Comparison of ENCODE assay signal across 9 cellular contexts in the genomic region with DNA sequence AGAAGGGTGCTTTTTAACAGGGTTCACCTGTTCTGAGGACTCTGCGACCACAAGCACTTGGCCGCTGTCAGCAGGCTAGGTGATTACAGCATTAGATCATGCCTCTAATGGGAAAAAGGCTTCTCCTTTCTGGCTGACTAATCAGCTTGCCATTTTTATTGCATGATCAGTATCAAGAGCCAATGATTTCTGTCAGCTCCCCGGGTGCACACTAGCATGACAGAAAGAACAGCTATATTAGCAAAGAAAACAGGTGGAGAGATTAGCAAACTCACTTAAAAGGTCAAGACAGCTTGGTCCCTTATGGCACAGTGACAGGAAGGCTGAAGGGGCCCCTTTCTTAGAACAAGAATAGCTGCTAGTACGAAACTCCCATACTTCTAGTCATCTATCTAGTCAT.
A peak's percentile ranks its signal among the peaks of the same experiment; 100 is the strongest.
DNase-seq lines count a peak whose midpoint lies in the region; ATAC-seq and TF ChIP-seq lines count a peak whose summit lies in the region.
"Had no signal": no experiment of that assay in that cellular context is flagged by ENCODE, and none has a peak within 500 bp of the region (broad histone marks: within the 10 kb centered on the region; RNA-seq: fewer than 3 reads in every experiment).

No MANE protein-coding gene starts in this region.

- H3K4me3 ChIP-seq in AG09309 (ENCODE audit: control insufficient read depth, low read depth, low read length), result no peak overlapping the region
- no peak overlapping the region for H3K4me3 ChIP-seq in WERI-Rb-1 (ENCODE audit: low read depth, low read length)
- no peak overlapping the region for H3K4me3 ChIP-seq in prostate gland

- DNase-seq in AG09309 (ENCODE audit: low read depth) (peak; percentile 76), WERI-Rb-1 (peak; percentile 67), prostate gland (ENCODE audit: low spot score) (peak; percentile 58), SKM-1 (lab: John Stamatoyannopoulos, UW; ENCODE audit: unreplicated experiment) (no peak), NCI-H345 treated with DMSO at 0.1 percent for 48 hours (lab: John Stamatoyannopoulos, UW; ENCODE audit: unreplicated experiment) (no peak)

- no peak overlapping the region; the same call in 1 of the 2 replicates for H3K27ac ChIP-seq in WERI-Rb-1
- H3K27ac ChIP-seq in prostate gland, result no peak overlapping the region
- H3K27ac ChIP-seq: HL-60 had no signal

- H3K36me3 ChIP-seq in WERI-Rb-1 (no peaks in the 10 kb centered on the region), prostate gland (no peaks in the 10 kb centered on the region)

- intact Hi-C loops in prostate gland (cut with DNase I), result loop anchor here (5.0 kb wide), 2 partner anchors 238 to 328 kb away; a partner anchor contains a TSS

- whole genome bisulfite sequencing in prostate gland, result 23% methylated on average over 4 of the region's 4 CpGs

- ATAC-seq in GM18870 (IDR thresholded peaks at IDR 0.05; ENCODE audit: unreplicated experiment) (peak; percentile 56), HG03103 (IDR thresholded peaks at IDR 0.05; ENCODE audit: low read depth, unreplicated experiment) (peak; percentile 65), HG02970 (IDR thresholded peaks at IDR 0.05; ENCODE audit: low FRiP score, unreplicated experiment) (no peak)

- no peak for TF ChIP-seq POLR2A in prostate gland (IDR thresholded peaks at IDR 0.05)

- no peaks in the 10 kb centered on the region for H3K27me3 ChIP-seq in WERI-Rb-1 (ENCODE audit: insufficient read depth, low read depth, severe bottlenecking)
- H3K27me3 ChIP-seq in prostate gland (replicated peaks; ENCODE audit: insufficient read depth), result no peaks in the 10 kb centered on the region

- TF ChIP-seq CTCF in AG09309 (IDR thresholded peaks at IDR 0.05; ENCODE audit: control insufficient read depth, insufficient read depth, low read depth, low read length, missing control alignments) (no peak), WERI-Rb-1 (IDR thresholded peaks at IDR 0.05; ENCODE audit: low read depth, low read length) (no peak), prostate gland (IDR thresholded peaks at IDR 0.05) (no peak)

- H3K9me3 ChIP-seq in WERI-Rb-1 (ENCODE audit: severe bottlenecking) (no peaks in the 10 kb centered on the region), prostate gland (no peaks in the 10 kb centered on the region)

- H3K4me1 ChIP-seq in prostate gland (replicated peaks), result peaks cover 17% of the 10 kb centered on the region

Comparison
In these comparisons a context has a peak if more than half of its experiments do, and no peak if none do; other contexts are left out.
1. DNase-seq: peak in AG09309 (single experiment), WERI-Rb-1 (single experiment) and prostate gland (single experiment); none in SKM-1 (single experiment) and NCI-H345 treated with DMSO at 0.1 percent for 48 hours (single experiment).